20 cellular contexts compared by ENCODE assay signal in the genomic region with DNA sequence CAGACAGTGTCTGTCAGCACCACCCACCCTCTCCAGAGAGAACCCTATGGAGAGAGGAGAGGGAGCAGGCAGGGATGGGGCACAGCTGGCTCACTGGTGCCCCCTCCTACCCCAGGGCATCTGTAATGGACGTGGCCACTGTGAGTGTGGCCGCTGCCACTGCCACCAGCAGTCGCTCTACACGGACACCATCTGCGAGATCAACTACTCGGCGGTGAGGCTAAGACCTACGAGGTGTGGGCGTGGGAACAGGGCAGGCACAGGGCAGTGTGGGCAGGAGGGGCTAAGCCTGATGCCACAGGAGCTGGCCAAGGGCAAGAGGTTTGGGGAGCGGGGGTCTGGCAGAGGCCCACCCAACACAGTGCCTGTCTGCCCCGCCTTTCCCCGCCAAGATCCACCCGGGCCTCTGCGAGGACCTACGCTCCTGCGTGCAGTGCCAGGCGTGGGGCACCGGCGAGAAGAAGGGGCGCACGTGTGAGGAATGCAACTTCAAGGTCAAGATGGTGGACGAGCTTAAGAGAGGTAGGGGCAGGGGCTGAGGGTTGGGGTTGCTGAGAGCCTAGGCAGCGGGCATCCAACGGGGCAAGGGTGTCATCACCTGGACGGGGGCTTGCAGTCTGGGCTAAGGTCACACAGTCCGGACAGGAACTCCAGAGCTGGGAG. TPM values are rescaled to one million over a fixed set of nuclear protein-coding genes. Genes with fewer than 3 reads are reported as not detected.
DNase-seq lines count a peak whose midpoint lies in the region; ATAC-seq, FAIRE-seq and TF ChIP-seq lines count a peak whose summit lies in the region.
"Had no signal": no experiment of that assay in that cellular context is flagged by ENCODE, and none has a peak within 500 bp of the region (broad histone marks: within the 10 kb centered on the region; RNA-seq: fewer than 3 reads in every experiment).

No MANE protein-coding gene starts in this region.

- no peaks in the 10 kb centered on the region for H3K9me3 ChIP-seq in HepG2 (ENCODE audit: low read length)
- no peaks in the 10 kb centered on the region for H3K9me3 ChIP-seq in right lobe of liver
- H3K9me3 ChIP-seq in RWPE2 (ENCODE audit: severe bottlenecking), result no peaks in the 10 kb centered on the region
- H3K9me3 ChIP-seq in hepatocyte (ENCODE audit: low read depth), result no peaks in the 10 kb centered on the region
- H3K9me3 ChIP-seq: Peyer's patch had no signal

- H3K27me3 ChIP-seq in HepG2 (ENCODE audit: control insufficient read depth in 1 of 2, insufficient read depth in 2 of 2, low read length in 2 of 2) (peaks cover 0 to 4% of the 10 kb centered on the region in 2 experiments; a peak in 1 of 5 replicates), right lobe of liver (no peaks in the 10 kb centered on the region), RWPE2 (ENCODE audit: insufficient read depth, poor library complexity, severe bottlenecking) (no peaks in the 10 kb centered on the region), hepatocyte (no peaks in the 10 kb centered on the region)
- H3K27me3 ChIP-seq: Peyer's patch had no signal

- H3K4me2 ChIP-seq in HepG2 (ENCODE audit: low read depth, low read length) (no peak overlapping the region), hepatocyte (no peak overlapping the region)

- in situ Hi-C loops in HepG2 (cut with HindIII; ENCODE audit: extremely low pct_ligation_motif_present, low pct_unique_long_range_greater_than_20kb), result no loop called here

- TF ChIP-seq CTCF in HepG2 (CRISPR knock-in tag; IDR thresholded peaks at IDR 0.05) (no peak), right lobe of liver (IDR thresholded peaks at IDR 0.05) (no peak), RWPE2 (IDR thresholded peaks at IDR 0.05; ENCODE audit: poor library complexity, severe bottlenecking) (no peak), hepatocyte (IDR thresholded peaks at IDR 0.05; ENCODE audit: poor library complexity) (no peak)

- no peak overlapping the region for H3K27ac ChIP-seq in HepG2 (ENCODE audit: extremely low read length, insufficient read depth, low read length)
- no peak overlapping the region for H3K27ac ChIP-seq in right lobe of liver
- peak overlapping the region; percentile 6 for H3K27ac ChIP-seq in RWPE2 (ENCODE audit: poor library complexity, severe bottlenecking)
- H3K27ac ChIP-seq in hepatocyte, result no peak overlapping the region
- H3K27ac ChIP-seq: Peyer's patch, SK-N-MC had no signal

- H3K36me3 ChIP-seq in HepG2 (replicated peaks in 1 of 2; ENCODE audit: control insufficient read depth in 1 of 2, insufficient read depth in 2 of 2, low read length in 2 of 2), result no peaks in the 10 kb centered on the region
- no peaks in the 10 kb centered on the region for H3K36me3 ChIP-seq in right lobe of liver
- H3K36me3 ChIP-seq in RWPE2 (ENCODE audit: low read depth), result peaks cover 98% of the 10 kb centered on the region
- H3K36me3 ChIP-seq in hepatocyte (replicated peaks; ENCODE audit: insufficient read depth, low read depth), result no peaks in the 10 kb centered on the region

- FAIRE-seq in HepG2 (lab: Jason Lieb, UNC), result no peak
- FAIRE-seq: A204.1, H54 had no signal

- WGBS in HepG2 (ENCODE audit: low lambda C conversion rate), result 83% methylated on average over 26 of the region's 26 CpGs
- 94% methylated on average over 19 of the region's 26 CpGs for WGBS in right lobe of liver (ENCODE audit: insufficient coverage, low coverage, low lambda C conversion rate, missing lambda C conversion rate)
- WGBS in hepatocyte (ENCODE audit: low lambda C conversion rate, missing lambda C conversion rate), result 93% methylated on average over 20 of the region's 26 CpGs

- intact Hi-C loops in HepG2 (cut with micrococcal nuclease; ENCODE audit: unreplicated experiment) (no loop called here), right lobe of liver (cut with DNase I) (no loop called here)

- H3K4me3 ChIP-seq in HepG2 (replicated peaks in 1 of 3; ENCODE audit: insufficient read depth in 1 of 3, low read depth in 2 of 3, low read length in 3 of 3) (no peak overlapping the region), right lobe of liver (no peak overlapping the region), RWPE2 (ENCODE audit: severe bottlenecking) (no peak overlapping the region), hepatocyte (no peak overlapping the region)
- H3K4me3 ChIP-seq: Peyer's patch, SK-N-MC had no signal

- H4K20me1 ChIP-seq in HepG2 (ENCODE audit: insufficient read depth, low read length), result no peaks in the 10 kb centered on the region
- no peaks in the 10 kb centered on the region for H4K20me1 ChIP-seq in hepatocyte (ENCODE audit: insufficient read depth, poor library complexity, severe bottlenecking)

- no peak for TF ChIP-seq RAD21 in HepG2 (CRISPR knock-in tag; IDR thresholded peaks at IDR 0.05)

- BruUV-seq in HepG2 (replicated peaks; lab: Mats Ljungman, UMichigan), result no TSS peak

- no peak overlapping the region for H2AFZ ChIP-seq in HepG2 (ENCODE audit: low read length)
- no peak overlapping the region for H2AFZ ChIP-seq in hepatocyte

- CTCF ChIA-PET in HepG2 (lab: Yijun Ruan, JAX; ENCODE audit: low intra/inter-chr PET ratio, low total read pairs), result no interaction called here

- TF ChIP-seq POLR2A in HepG2 (IDR thresholded peaks at IDR 0.05; ENCODE audit: insufficient read depth in 1 of 2, low read depth in 2 of 2, low read length in 2 of 2), result no peak
- TF ChIP-seq POLR2A in right lobe of liver (IDR thresholded peaks at IDR 0.05), result no peak

- no peaks in the 10 kb centered on the region for H3K9me2 ChIP-seq in hepatocyte (replicated peaks; ENCODE audit: insufficient read depth)

- no peak overlapping the region for H3K9ac ChIP-seq in HepG2 (ENCODE audit: insufficient read depth, low read depth, low read length)

- H3K4me1 ChIP-seq in HepG2 (ENCODE audit: insufficient read depth, low read length) (peaks cover 61% of the 10 kb centered on the region), right lobe of liver (peaks cover 0 to 16% (median 0%) of the 10 kb centered on the region in 4 donors), RWPE2 (ENCODE audit: insufficient read depth, poor library complexity, severe bottlenecking) (no peaks in the 10 kb centered on the region), hepatocyte (ENCODE audit: insufficient read depth) (no peaks in the 10 kb centered on the region)

- POLR2A ChIA-PET in HepG2 (lab: Yijun Ruan, JAX), result no interaction called here

- DNase-seq in HepG2 (ENCODE audit: low spot score), result no peak
- DNase-seq in right lobe of liver, result no peak
- DNase-seq in RWPE2 (ENCODE audit: low spot score), result no peak
- DNase-seq in hepatocyte (ENCODE audit: low spot score), result peak; percentile 3
- no peak for DNase-seq in nucleus accumbens (lab: John Stamatoyannopoulos, UW)
- DNase-seq in ureter (ENCODE audit: low spot score), result no peak
- DNase-seq in putamen (ENCODE audit: low spot score), result no peak
- DNase-seq: EL, GF-D8, NCI-H1105, NCI-H2081, NCI-H2171, NCI-H446, NCI-H526, Peyer's patch, SHP77, SW 1271 had no signal

- no peaks in the 10 kb centered on the region for H3K79me2 ChIP-seq in HepG2 (ENCODE audit: insufficient read depth, low read length)
- no peaks in the 10 kb centered on the region for H3K79me2 ChIP-seq in hepatocyte

- no peak for TF ChIP-seq EP300 in HepG2 (IDR thresholded peaks at IDR 0.05; ENCODE audit: low read depth in 2 of 2, low read length in 2 of 2)
- no peak for TF ChIP-seq EP300 in HepG2 (CRISPR knock-in tag; IDR thresholded peaks at IDR 0.05; ENCODE audit: borderline replicate concordance)

- ATAC-seq in HepG2, result no peak
- ATAC-seq in right lobe of liver, result no peak
- ATAC-seq in RWPE2 (ENCODE audit: low read depth), result peak; percentile 4; the same call in 1 of the 3 replicates

RNA-seq across cellular contexts. Expression of a gene that starts 15.0 kb away (rescaled TPM):
- total RNA-seq in HepG2 (2016; rRNA removed; fragmentation: Illumina TruSeq; extraction: Trizol), result 4.0 and 6.9 TPM in 2 replicates
- total RNA-seq in HepG2 (2016; cell fraction: cytosol; rRNA removed; fragmentation: Illumina TruSeq; extraction: Trizol; ENCODE audit: low read depth), result 9.2 and 10.4 TPM in 2 replicates
- total RNA-seq in HepG2 (2016; cell fraction: insoluble cytoplasmic fraction; rRNA removed; fragmentation: Illumina TruSeq; extraction: Trizol), result 3.9 and 6.3 TPM in 2 replicates
- total RNA-seq in HepG2 (2016; cell fraction: membrane; rRNA removed; fragmentation: Illumina TruSeq; extraction: Trizol), result 10.1 and 14.6 TPM in 2 replicates
- total RNA-seq in HepG2 (2016; cell fraction: nucleus; rRNA removed; fragmentation: Illumina TruSeq; extraction: Trizol), result 3.7 and 3.9 TPM in 2 replicates
- polyA plus RNA-seq in HepG2 (2011; rRNA removed), result 14.5 and 14.7 TPM in 2 replicates
- 5.1 and 8.2 TPM in 2 replicates for polyA plus RNA-seq in HepG2 (2011; cell fraction: cytosol; rRNA removed)
- 28.7 and 39.5 TPM in 2 replicates for polyA plus RNA-seq in HepG2 (2011; cell fraction: nucleus; rRNA removed)
- 13.2 and 14.2 TPM in 2 replicates for polyA plus RNA-seq in HepG2 (2012)
- 36.1 and 40.9 TPM in 2 replicates for polyA plus RNA-seq in HepG2 (2016; cell fraction: cytosol; fragmentation: Illumina TruSeq; extraction: Trizol; ENCODE audit: low read depth)
- 10.5 and 16.8 TPM in 2 replicates for polyA plus RNA-seq in HepG2 (2016; cell fraction: insoluble cytoplasmic fraction; fragmentation: Illumina TruSeq; extraction: Trizol; ENCODE audit: low read depth)
- 41.4 and 43.0 TPM in 2 replicates for polyA plus RNA-seq in HepG2 (2016; cell fraction: membrane; fragmentation: Illumina TruSeq; extraction: Trizol; ENCODE audit: low read depth)
- 20.5 and 28.1 TPM in 2 replicates for polyA plus RNA-seq in HepG2 (2016; cell fraction: nucleus; fragmentation: Illumina TruSeq; extraction: Trizol; ENCODE audit: insufficient read depth, low read depth)
- polyA minus RNA-seq in HepG2 (2011; rRNA and poly(A)+ RNA removed; ENCODE audit: low replicate concordance), result 25.3 and 28.4 TPM in 2 replicates
- polyA minus RNA-seq in HepG2 (2011; cell fraction: cytosol; rRNA and poly(A)+ RNA removed), result 8.4 and 12.7 TPM in 2 replicates
- polyA minus RNA-seq in HepG2 (2011; cell fraction: nucleus; rRNA and poly(A)+ RNA removed), result 3.2 and 6.3 TPM in 2 replicates
- 1 to 10 TPM in 5 of 6 experiments, under 1 TPM in 1; 0.92 to 4.1 (median 2.0) TPM for total RNA-seq in right lobe of liver
- total RNA-seq in hepatocyte, result 11.5 and 15.7 TPM in 2 replicates
- 19.4 and 23.5 TPM in 2 replicates for polyA plus RNA-seq in hepatocyte
- total RNA-seq in ureter, result 303 TPM

RNA-seq across cellular contexts. Expression of a gene that starts 28.7 kb away (rescaled TPM):
- 93.6 and 95.6 TPM in 2 replicates for total RNA-seq in HepG2 (2016; rRNA removed; fragmentation: Illumina TruSeq; extraction: Trizol)
- 31.6 and 39.5 TPM in 2 replicates for total RNA-seq in HepG2 (2016; cell fraction: cytosol; rRNA removed; fragmentation: Illumina TruSeq; extraction: Trizol; ENCODE audit: low read depth)
- 94.0 and 98.0 TPM in 2 replicates for total RNA-seq in HepG2 (2016; cell fraction: insoluble cytoplasmic fraction; rRNA removed; fragmentation: Illumina TruSeq; extraction: Trizol)
- total RNA-seq in HepG2 (2016; cell fraction: membrane; rRNA removed; fragmentation: Illumina TruSeq; extraction: Trizol), result 35.0 and 44.2 TPM in 2 replicates
- 44.3 and 48.9 TPM in 2 replicates for total RNA-seq in HepG2 (2016; cell fraction: nucleus; rRNA removed; fragmentation: Illumina TruSeq; extraction: Trizol)
- 59.9 and 93.0 TPM in 2 replicates for polyA plus RNA-seq in HepG2 (2011; rRNA removed)
- polyA plus RNA-seq in HepG2 (2011; cell fraction: cytosol; rRNA removed), result 65.7 and 112 TPM in 2 replicates
- 162 and 164 TPM in 2 replicates for polyA plus RNA-seq in HepG2 (2011; cell fraction: nucleus; rRNA removed)
- 57.4 and 59.7 TPM in 2 replicates for polyA plus RNA-seq in HepG2 (2012)
- polyA plus RNA-seq in HepG2 (2016; cell fraction: cytosol; fragmentation: Illumina TruSeq; extraction: Trizol; ENCODE audit: low read depth), result 29.0 and 30.8 TPM in 2 replicates
- polyA plus RNA-seq in HepG2 (2016; cell fraction: insoluble cytoplasmic fraction; fragmentation: Illumina TruSeq; extraction: Trizol; ENCODE audit: low read depth), result 86.3 and 86.5 TPM in 2 replicates
- polyA plus RNA-seq in HepG2 (2016; cell fraction: membrane; fragmentation: Illumina TruSeq; extraction: Trizol; ENCODE audit: low read depth), result 25.3 and 27.1 TPM in 2 replicates
- 72.3 and 78.9 TPM in 2 replicates for polyA plus RNA-seq in HepG2 (2016; cell fraction: nucleus; fragmentation: Illumina TruSeq; extraction: Trizol; ENCODE audit: insufficient read depth, low read depth)
- polyA minus RNA-seq in HepG2 (2011; rRNA and poly(A)+ RNA removed; ENCODE audit: low replicate concordance), result 28.9 and 121 TPM in 2 replicates
- polyA minus RNA-seq in HepG2 (2011; cell fraction: cytosol; rRNA and poly(A)+ RNA removed), result 45.9 and 49.6 TPM in 2 replicates
- polyA minus RNA-seq in HepG2 (2011; cell fraction: nucleus; rRNA and poly(A)+ RNA removed), result 26.3 and 28.6 TPM in 2 replicates
- total RNA-seq in right lobe of liver, result 10 to 100 TPM; 38.6 to 87.4 (median 76.9) TPM
- total RNA-seq in hepatocyte, result 63.7 and 76.4 TPM in 2 replicates
- polyA plus RNA-seq in hepatocyte, result 139 and 161 TPM in 2 replicates
- 24.2 TPM for total RNA-seq in ureter

RNA-seq across cellular contexts. Expression of a gene that starts 48.3 kb away (rescaled TPM):
- total RNA-seq in HepG2 (2016; rRNA removed; fragmentation: Illumina TruSeq; extraction: Trizol) (28.6 and 33.0 TPM in 2 replicates), right lobe of liver (10 to 100 TPM in 4 of 6 experiments, 1 to 10 TPM in 2; 5.8 to 29.2 (median 11.1) TPM), hepatocyte (26.7 and 30.9 TPM in 2 replicates), ureter (49.2 TPM)
- total RNA-seq in HepG2 (2016; cell fraction: cytosol; rRNA removed; fragmentation: Illumina TruSeq; extraction: Trizol; ENCODE audit: low read depth), result 37.2 and 44.0 TPM in 2 replicates
- total RNA-seq in HepG2 (2016; cell fraction: insoluble cytoplasmic fraction; rRNA removed; fragmentation: Illumina TruSeq; extraction: Trizol), result 21.2 and 33.0 TPM in 2 replicates
- total RNA-seq in HepG2 (2016; cell fraction: membrane; rRNA removed; fragmentation: Illumina TruSeq; extraction: Trizol), result 58.6 and 59.5 TPM in 2 replicates
- 38.6 and 43.6 TPM in 2 replicates for total RNA-seq in HepG2 (2016; cell fraction: nucleus; rRNA removed; fragmentation: Illumina TruSeq; extraction: Trizol)
- polyA plus RNA-seq in HepG2 (2011; rRNA removed) (30.7 and 31.6 TPM in 2 replicates), hepatocyte (22.3 and 28.2 TPM in 2 replicates)
- polyA plus RNA-seq in HepG2 (2011; cell fraction: cytosol; rRNA removed), result 18.7 and 21.7 TPM in 2 replicates
- polyA plus RNA-seq in HepG2 (2011; cell fraction: nucleus; rRNA removed), result 50.0 and 56.4 TPM in 2 replicates
- polyA plus RNA-seq in HepG2 (2012), result 20.8 and 23.9 TPM in 2 replicates
- polyA plus RNA-seq in HepG2 (2016; cell fraction: cytosol; fragmentation: Illumina TruSeq; extraction: Trizol; ENCODE audit: low read depth), result 55.3 and 62.7 TPM in 2 replicates
- 28.7 and 35.1 TPM in 2 replicates for polyA plus RNA-seq in HepG2 (2016; cell fraction: insoluble cytoplasmic fraction; fragmentation: Illumina TruSeq; extraction: Trizol; ENCODE audit: low read depth)
- 64.7 and 69.9 TPM in 2 replicates for polyA plus RNA-seq in HepG2 (2016; cell fraction: membrane; fragmentation: Illumina TruSeq; extraction: Trizol; ENCODE audit: low read depth)
- 52.8 and 60.0 TPM in 2 replicates for polyA plus RNA-seq in HepG2 (2016; cell fraction: nucleus; fragmentation: Illumina TruSeq; extraction: Trizol; ENCODE audit: insufficient read depth, low read depth)
- 24.3 and 28.1 TPM in 2 replicates for polyA minus RNA-seq in HepG2 (2011; rRNA and poly(A)+ RNA removed; ENCODE audit: low replicate concordance)
- polyA minus RNA-seq in HepG2 (2011; cell fraction: cytosol; rRNA and poly(A)+ RNA removed), result 10.4 and 14.9 TPM in 2 replicates
- polyA minus RNA-seq in HepG2 (2011; cell fraction: nucleus; rRNA and poly(A)+ RNA removed), result 78.9 and 91.3 TPM in 2 replicates

Comparison
In these comparisons a context has a peak if more than half of its experiments do, and no peak if none do; other contexts are left out.
1. RNA of a gene that starts 15.0 kb away (total RNA-seq): 303 TPM in ureter (single experiment); 11.5 to 15.7 TPM in hepatocyte, 3.7 to 14.6 TPM in HepG2 and 0.92 to 4.1 TPM in right lobe of liver; every median in the first group is over 10 times any median in the second.